Comparison of ENCODE assay signal across 10 cellular contexts in the genomic region with DNA sequence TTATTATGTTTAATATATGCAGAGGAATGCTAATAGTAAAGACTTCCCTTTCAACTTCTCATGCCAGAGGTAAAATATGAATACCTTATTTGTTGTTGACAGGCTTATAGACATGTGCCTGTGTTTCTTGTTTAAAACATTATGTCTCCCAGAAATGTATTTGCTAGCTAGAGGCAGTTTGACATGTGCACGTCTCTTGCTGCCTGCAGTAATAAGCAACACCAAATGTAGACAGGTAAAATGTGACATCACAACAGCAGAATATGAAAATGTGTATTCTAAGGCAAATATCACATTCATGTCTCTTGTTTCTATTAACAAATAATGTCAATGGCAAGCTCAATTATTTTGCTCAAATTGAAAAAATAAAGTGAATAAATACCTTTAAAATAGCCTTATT.
"Had no signal": no experiment of that assay in that cellular context is flagged by ENCODE, and none has a peak within 500 bp of the region (broad histone marks: within the 10 kb centered on the region; RNA-seq: fewer than 3 reads in every experiment).

No MANE protein-coding gene starts in this region.

- H3K36me3 ChIP-seq: WERI-Rb-1 had no signal

- H3K27ac ChIP-seq: VCaP, WERI-Rb-1 had no signal

- ATAC-seq: activated CD4-positive, alpha-beta T cell treated with anti-CD3 and anti-CD28 coated beads for 36 hours; activated CD4-positive, CD25-positive, alpha-beta regulatory T cell treated with anti-CD3 and anti-CD28 coated beads, Interleukin-2, amount 50 U/mL, for 24 hours; activated CD8-positive, alpha-beta memory T cell treated with anti-CD3 and anti-CD28 coated beads, Interleukin-2, amount 10 ng/mL, durations not matched to agents 7 days and 5 days; activated CD8-positive, alpha-beta T cell treated with anti-CD3 and anti-CD28 coated beads for 36 hours; activated CD8-positive, alpha-beta T cell treated with anti-CD3 and anti-CD28 coated beads, Interleukin-2, amount 10 ng/mL, durations not matched to agents 7 days and 5 days; T-cell; T-helper 17 cell; WTC11 had no signal
